In genomic region chr1:101165944-101166343, GRCh38 we compare ENCODE assay signal across 1 cellular context.
TF ChIP-seq lines count a peak whose summit lies in the region.

No MANE protein-coding gene starts in this region.

TF ChIP-seq in GM23338, 12 proteins besides CTCF, POLR2A, EP300 and RAD21 (continued from another document):
- TF ChIP-seq, protein P1, sequence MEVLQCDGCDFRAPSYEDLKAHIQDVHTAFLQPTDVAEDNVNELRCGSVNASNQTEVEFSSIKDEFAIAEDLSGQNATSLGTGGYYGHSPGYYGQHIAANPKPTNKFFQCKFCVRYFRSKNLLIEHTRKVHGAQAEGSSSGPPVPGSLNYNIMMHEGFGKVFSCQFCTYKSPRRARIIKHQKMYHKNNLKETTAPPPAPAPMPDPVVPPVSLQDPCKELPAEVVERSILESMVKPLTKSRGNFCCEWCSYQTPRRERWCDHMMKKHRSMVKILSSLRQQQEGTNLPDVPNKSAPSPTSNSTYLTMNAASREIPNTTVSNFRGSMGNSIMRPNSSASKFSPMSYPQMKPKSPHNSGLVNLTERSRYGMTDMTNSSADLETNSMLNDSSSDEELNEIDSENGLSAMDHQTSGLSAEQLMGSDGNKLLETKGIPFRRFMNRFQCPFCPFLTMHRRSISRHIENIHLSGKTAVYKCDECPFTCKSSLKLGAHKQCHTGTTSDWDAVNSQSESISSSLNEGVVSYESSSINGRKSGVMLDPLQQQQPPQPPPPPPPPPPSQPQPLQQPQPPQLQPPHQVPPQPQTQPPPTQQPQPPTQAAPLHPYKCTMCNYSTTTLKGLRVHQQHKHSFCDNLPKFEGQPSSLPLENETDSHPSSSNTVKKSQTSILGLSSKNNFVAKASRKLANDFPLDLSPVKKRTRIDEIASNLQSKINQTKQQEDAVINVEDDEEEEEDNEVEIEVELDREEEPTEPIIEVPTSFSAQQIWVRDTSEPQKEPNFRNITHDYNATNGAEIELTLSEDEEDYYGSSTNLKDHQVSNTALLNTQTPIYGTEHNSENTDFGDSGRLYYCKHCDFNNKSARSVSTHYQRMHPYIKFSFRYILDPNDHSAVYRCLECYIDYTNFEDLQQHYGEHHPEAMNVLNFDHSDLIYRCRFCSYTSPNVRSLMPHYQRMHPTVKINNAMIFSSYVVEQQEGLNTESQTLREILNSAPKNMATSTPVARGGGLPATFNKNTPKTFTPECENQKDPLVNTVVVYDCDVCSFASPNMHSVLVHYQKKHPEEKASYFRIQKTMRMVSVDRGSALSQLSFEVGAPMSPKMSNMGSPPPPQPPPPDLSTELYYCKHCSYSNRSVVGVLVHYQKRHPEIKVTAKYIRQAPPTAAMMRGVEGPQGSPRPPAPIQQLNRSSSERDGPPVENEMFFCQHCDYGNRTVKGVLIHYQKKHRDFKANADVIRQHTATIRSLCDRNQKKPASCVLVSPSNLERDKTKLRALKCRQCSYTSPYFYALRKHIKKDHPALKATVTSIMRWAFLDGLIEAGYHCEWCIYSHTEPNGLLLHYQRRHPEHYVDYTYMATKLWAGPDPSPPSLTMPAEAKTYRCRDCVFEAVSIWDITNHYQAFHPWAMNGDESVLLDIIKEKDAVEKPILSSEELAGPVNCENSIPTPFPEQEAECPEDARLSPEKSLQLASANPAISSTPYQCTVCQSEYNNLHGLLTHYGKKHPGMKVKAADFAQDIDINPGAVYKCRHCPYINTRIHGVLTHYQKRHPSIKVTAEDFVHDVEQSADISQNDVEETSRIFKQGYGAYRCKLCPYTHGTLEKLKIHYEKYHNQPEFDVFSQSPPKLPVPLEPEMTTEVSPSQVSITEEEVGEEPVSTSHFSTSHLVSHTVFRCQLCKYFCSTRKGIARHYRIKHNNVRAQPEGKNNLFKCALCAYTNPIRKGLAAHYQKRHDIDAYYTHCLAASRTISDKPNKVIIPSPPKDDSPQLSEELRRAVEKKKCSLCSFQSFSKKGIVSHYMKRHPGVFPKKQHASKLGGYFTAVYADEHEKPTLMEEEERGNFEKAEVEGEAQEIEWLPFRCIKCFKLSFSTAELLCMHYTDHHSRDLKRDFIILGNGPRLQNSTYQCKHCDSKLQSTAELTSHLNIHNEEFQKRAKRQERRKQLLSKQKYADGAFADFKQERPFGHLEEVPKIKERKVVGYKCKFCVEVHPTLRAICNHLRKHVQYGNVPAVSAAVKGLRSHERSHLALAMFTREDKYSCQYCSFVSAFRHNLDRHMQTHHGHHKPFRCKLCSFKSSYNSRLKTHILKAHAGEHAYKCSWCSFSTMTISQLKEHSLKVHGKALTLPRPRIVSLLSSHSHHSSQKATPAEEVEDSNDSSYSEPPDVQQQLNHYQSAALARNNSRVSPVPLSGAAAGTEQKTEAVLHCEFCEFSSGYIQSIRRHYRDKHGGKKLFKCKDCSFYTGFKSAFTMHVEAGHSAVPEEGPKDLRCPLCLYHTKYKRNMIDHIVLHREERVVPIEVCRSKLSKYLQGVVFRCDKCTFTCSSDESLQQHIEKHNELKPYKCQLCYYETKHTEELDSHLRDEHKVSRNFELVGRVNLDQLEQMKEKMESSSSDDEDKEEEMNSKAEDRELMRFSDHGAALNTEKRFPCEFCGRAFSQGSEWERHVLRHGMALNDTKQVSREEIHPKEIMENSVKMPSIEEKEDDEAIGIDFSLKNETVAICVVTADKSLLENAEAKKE (CRISPR knock-in tag; IDR thresholded peaks at IDR 0.05), result no peak
- TF ChIP-seq POLR2AphosphoS5 (IDR thresholded peaks at IDR 0.05; ENCODE audit: low read depth) (no peak), NANOG (IDR thresholded peaks at IDR 0.05; ENCODE audit: borderline replicate concordance) (no peak), ZNF114 (CRISPR knock-in tag; IDR thresholded peaks at IDR 0.05) (no peak), JUNB (IDR thresholded peaks at IDR 0.05; ENCODE audit: unreplicated experiment) (no peak), CREB1 (CRISPR knock-in tag; IDR thresholded peaks at IDR 0.05; ENCODE audit: low read depth) (no peak)
- TF ChIP-seq, protein P2, sequence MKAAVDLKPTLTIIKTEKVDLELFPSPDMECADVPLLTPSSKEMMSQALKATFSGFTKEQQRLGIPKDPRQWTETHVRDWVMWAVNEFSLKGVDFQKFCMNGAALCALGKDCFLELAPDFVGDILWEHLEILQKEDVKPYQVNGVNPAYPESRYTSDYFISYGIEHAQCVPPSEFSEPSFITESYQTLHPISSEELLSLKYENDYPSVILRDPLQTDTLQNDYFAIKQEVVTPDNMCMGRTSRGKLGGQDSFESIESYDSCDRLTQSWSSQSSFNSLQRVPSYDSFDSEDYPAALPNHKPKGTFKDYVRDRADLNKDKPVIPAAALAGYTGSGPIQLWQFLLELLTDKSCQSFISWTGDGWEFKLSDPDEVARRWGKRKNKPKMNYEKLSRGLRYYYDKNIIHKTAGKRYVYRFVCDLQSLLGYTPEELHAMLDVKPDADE (IDR thresholded peaks at IDR 0.05), result no peak
TF ChIP-seq in GM23338: peak in this region for 0.
